Comparison of ENCODE assay signal across 1 cellular context in the genomic region with DNA sequence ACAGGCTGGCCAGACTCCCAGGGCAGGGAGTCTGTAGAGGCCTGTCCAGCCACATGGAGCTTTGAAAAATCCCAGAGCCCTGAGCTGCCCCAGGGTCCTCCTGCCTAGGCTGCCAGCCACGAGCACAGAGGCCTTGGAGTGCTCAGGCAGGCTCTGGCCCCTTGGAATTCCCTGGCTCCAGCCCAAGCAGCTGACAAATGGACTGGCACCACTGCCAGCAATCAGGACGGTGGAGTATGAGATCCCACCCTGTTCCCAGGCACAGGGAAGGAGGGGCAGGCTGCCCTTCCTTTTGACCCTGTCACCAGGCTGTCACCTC.
A peak's percentile ranks its signal among the peaks of the same experiment; 100 is the strongest.
TF ChIP-seq lines count a peak whose summit lies in the region.

No MANE protein-coding gene starts in this region.

TF ChIP-seq in SK-N-SH treated with all-trans-retinoic acid at 6 μM for 48 hours, 23 proteins besides CTCF, POLR2A, EP300 and RAD21 (continued from another document):
- peak; percentile 88 for TF ChIP-seq TCF4 (CRISPR knock-in tag; IDR thresholded peaks at IDR 0.05; ENCODE audit: borderline replicate concordance)
- no peak for TF ChIP-seq ZC3H10 (CRISPR knock-in tag; IDR thresholded peaks at IDR 0.05)
- TF ChIP-seq ZFP3 (CRISPR knock-in tag; IDR thresholded peaks at IDR 0.05), result 0 out of 2 replicates have a peak, but pooled peaks have one; percentile 17
